ENCODE assay signal across 8 cellular contexts in the genomic region with DNA sequence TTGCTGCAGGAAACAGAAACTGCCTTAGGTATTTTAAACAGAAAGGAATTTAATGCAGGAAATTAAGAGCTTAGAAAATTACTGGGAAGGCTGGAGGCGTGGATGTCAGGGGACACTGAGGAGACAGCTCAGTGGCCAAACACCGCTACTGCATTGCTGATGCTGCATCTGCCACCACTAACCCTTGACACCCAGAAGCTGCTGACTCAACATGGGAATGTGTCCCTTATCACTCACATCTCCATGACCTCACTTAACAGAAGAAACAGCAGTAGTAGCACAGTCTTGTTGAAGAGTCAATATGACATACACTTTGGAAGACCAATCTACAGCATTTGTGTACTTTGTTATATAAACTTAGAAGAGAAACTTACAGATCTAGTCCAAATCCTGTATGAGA.
DNase-seq lines count a peak whose midpoint lies in the region; ATAC-seq lines count a peak whose summit lies in the region.

No MANE protein-coding gene starts in this region.

- peaks cover 12 to 15% of the 10 kb centered on the region in 2 donors for H3K9me3 Mint-ChIP-seq in stimulated activated naive CD8-positive, alpha-beta T cell treated with anti-CD3 and anti-CD28 coated beads, Interleukin-15, amount 100 ng/mL, for 72 hours

- no peaks in the 10 kb centered on the region for H3K27me3 Mint-ChIP-seq in stimulated activated naive CD8-positive, alpha-beta T cell treated with anti-CD3 and anti-CD28 coated beads, Interleukin-15, amount 100 ng/mL, for 72 hours

- ATAC-seq in GM19467 (IDR thresholded peaks at IDR 0.05; ENCODE audit: unreplicated experiment): peak; percentile 75
- ATAC-seq in stimulated activated naive CD8-positive, alpha-beta T cell treated with anti-CD3 and anti-CD28 coated beads, Interleukin-15, amount 100 ng/mL, for 72 hours: no peak

- no peak overlapping the region for H3K27ac Mint-ChIP-seq in stimulated activated naive CD8-positive, alpha-beta T cell treated with anti-CD3 and anti-CD28 coated beads, Interleukin-15, amount 100 ng/mL, for 72 hours

- no peak overlapping the region for H3K4me3 Mint-ChIP-seq in stimulated activated naive CD8-positive, alpha-beta T cell treated with anti-CD3 and anti-CD28 coated beads, Interleukin-15, amount 100 ng/mL, for 72 hours

- DNase-seq in COLO668 (lab: John Stamatoyannopoulos, UW; ENCODE audit: unreplicated experiment) (peak; percentile 8), HT1080 (ENCODE audit: low read depth) (peak; percentile 72), dedifferentiated amniotic fluid mesenchymal stem cell (ENCODE audit: extremely low spot score) (peak; percentile 36), NCI-H1436 treated with DMSO at 0.1 percent for 48 hours (lab: John Stamatoyannopoulos, UW) (no peak)
- no peak for DNase-seq in stimulated activated naive CD8-positive, alpha-beta T cell treated with anti-CD3 and anti-CD28 coated beads, Interleukin-15, amount 100 ng/mL, for 72 hours
- DNase-seq in activated naive CD4-positive, alpha-beta T cell (lab: John Stamatoyannopoulos, UW): no peak
- no peak for DNase-seq in stimulated activated naive CD4-positive, alpha-beta T cell (lab: John Stamatoyannopoulos, UW)

- H3K4me1 Mint-ChIP-seq in stimulated activated naive CD8-positive, alpha-beta T cell treated with anti-CD3 and anti-CD28 coated beads, Interleukin-15, amount 100 ng/mL, for 72 hours: no peaks in the 10 kb centered on the region

Comparison
In these comparisons a context has a peak if more than half of its experiments do, and no peak if none do; other contexts are left out.
1. DNase-seq: peak in COLO668 (single experiment), HT1080 (single experiment) and dedifferentiated amniotic fluid mesenchymal stem cell (single experiment); none in NCI-H1436 treated with DMSO at 0.1 percent for 48 hours (single experiment), stimulated activated naive CD8-positive, alpha-beta T cell treated with anti-CD3 and anti-CD28 coated beads, Interleukin-15, amount 100 ng/mL, for 72 hours (0 of 2), activated naive CD4-positive, alpha-beta T cell (0 of 4) and stimulated activated naive CD4-positive, alpha-beta T cell (0 of 6).